In genomic region chr6:150622941-150623874, GRCh38 we compare ENCODE assay signal across 8 cellular contexts. TPM values are rescaled to one million over a fixed set of nuclear protein-coding genes. Genes with fewer than 3 reads are reported as not detected.
A peak's percentile ranks its signal among the peaks of the same experiment; 100 is the strongest.
DNase-seq lines count a peak whose midpoint lies in the region; ATAC-seq and TF ChIP-seq lines count a peak whose summit lies in the region.

No MANE protein-coding gene starts in this region.

- 84% methylated on average over 18 of the region's 18 CpGs for WGBS in prostate gland

- no peak for TF ChIP-seq POLR2A in prostate gland (IDR thresholded peaks at IDR 0.05)

- no peak overlapping the region for H3K27ac Mint-ChIP-seq in activated CD4-positive, alpha-beta T cell treated with anti-CD3 and anti-CD28 coated beads, Interleukin-2, amount 10 ng/mL, durations not matched to agents 24 days and 14 days

- H3K79me2 ChIP-seq in parathyroid adenoma, result peaks cover 76% of the 10 kb centered on the region

- intact Hi-C loops in prostate gland (cut with DNase I), result no loop called here
- intact Hi-C loops in activated CD4-positive, alpha-beta T cell treated with anti-CD3 and anti-CD28 coated beads, Interleukin-2, amount 10 ng/mL, durations not matched to agents 24 days and 14 days (cut with micrococcal nuclease), result no loop called here

- ATAC-seq in GM18909 (IDR thresholded peaks at IDR 0.05; ENCODE audit: poor library complexity, unreplicated experiment) (peak; percentile 99), HG03060 (IDR thresholded peaks at IDR 0.05; ENCODE audit: low read depth, unreplicated experiment) (peak; percentile 97)

- no peak for TF ChIP-seq CTCF in parathyroid adenoma (IDR thresholded peaks at IDR 0.05)
- no peak for TF ChIP-seq CTCF in prostate gland (IDR thresholded peaks at IDR 0.05)

- H3K9ac ChIP-seq in BLaER1, result no peak overlapping the region
- no peak overlapping the region for H3K9ac ChIP-seq in parathyroid adenoma

- no peak overlapping the region for H2AFZ ChIP-seq in parathyroid adenoma

- H3K4me1 Mint-ChIP-seq in activated CD4-positive, alpha-beta T cell treated with anti-CD3 and anti-CD28 coated beads, Interleukin-2, amount 10 ng/mL, durations not matched to agents 24 days and 14 days, result peaks cover 4% of the 10 kb centered on the region

- H3K4me3 ChIP-seq in BLaER1 (no peak overlapping the region), parathyroid adenoma (ENCODE audit: low read depth, low read length) (no peak overlapping the region), prostate gland (no peak overlapping the region)

- no peaks in the 10 kb centered on the region for H3K36me3 Mint-ChIP-seq in activated CD4-positive, alpha-beta T cell treated with anti-CD3 and anti-CD28 coated beads, Interleukin-2, amount 10 ng/mL, durations not matched to agents 24 days and 14 days (ENCODE audit: low read depth)

- peaks cover 12% of the 10 kb centered on the region for H3K9me3 ChIP-seq in BLaER1
- no peaks in the 10 kb centered on the region for H3K9me3 ChIP-seq in parathyroid adenoma (ENCODE audit: control insufficient read depth, low read length)
- no peaks in the 10 kb centered on the region for H3K9me3 ChIP-seq in prostate gland

- H4K20me1 ChIP-seq in BLaER1, result no peaks in the 10 kb centered on the region

- peak overlapping the region; percentile 35 for H3K4me2 ChIP-seq in BLaER1
- peak overlapping the region; percentile 29 for H3K4me2 ChIP-seq in parathyroid adenoma (ENCODE audit: low read length)

- no peak overlapping the region for H3K4me3 Mint-ChIP-seq in activated CD4-positive, alpha-beta T cell treated with anti-CD3 and anti-CD28 coated beads, Interleukin-2, amount 10 ng/mL, durations not matched to agents 24 days and 14 days

- H3K36me3 ChIP-seq in BLaER1 (no peaks in the 10 kb centered on the region), parathyroid adenoma (ENCODE audit: control insufficient read depth, insufficient read depth, low read length) (no peaks in the 10 kb centered on the region), prostate gland (no peaks in the 10 kb centered on the region)

- H3K27me3 Mint-ChIP-seq in activated CD4-positive, alpha-beta T cell treated with anti-CD3 and anti-CD28 coated beads, Interleukin-2, amount 10 ng/mL, durations not matched to agents 24 days and 14 days, result peaks cover 18% of the 10 kb centered on the region

- H3K27me3 ChIP-seq in BLaER1 (no peaks in the 10 kb centered on the region), parathyroid adenoma (ENCODE audit: control insufficient read depth, insufficient read depth, low read length) (no peaks in the 10 kb centered on the region), prostate gland (replicated peaks; ENCODE audit: insufficient read depth) (no peaks in the 10 kb centered on the region)

- H3K27ac ChIP-seq in BLaER1, result no peak overlapping the region; the same call in 1 of the 2 replicates
- H3K27ac ChIP-seq in parathyroid adenoma, result peak overlapping the region; percentile 21
- H3K27ac ChIP-seq in prostate gland, result no peak overlapping the region

- H3K4me1 ChIP-seq in BLaER1, result peaks cover 22% of the 10 kb centered on the region
- peaks cover 35% of the 10 kb centered on the region for H3K4me1 ChIP-seq in parathyroid adenoma
- H3K4me1 ChIP-seq in prostate gland (replicated peaks), result no peaks in the 10 kb centered on the region

- H3K9me3 Mint-ChIP-seq in activated CD4-positive, alpha-beta T cell treated with anti-CD3 and anti-CD28 coated beads, Interleukin-2, amount 10 ng/mL, durations not matched to agents 24 days and 14 days, result no peaks in the 10 kb centered on the region

- DNase-seq in NCI-H510A treated with DMSO at 0.1 percent for 48 hours (lab: John Stamatoyannopoulos, UW), result peak; percentile 96
- DNase-seq in superior temporal gyrus (ENCODE audit: extremely low spot score), result no peak
- no peak for DNase-seq in prostate gland (ENCODE audit: low spot score)
- DNase-seq in activated CD4-positive, alpha-beta T cell treated with anti-CD3 and anti-CD28 coated beads, Interleukin-2, amount 10 ng/mL, durations not matched to agents 24 days and 14 days, result no peak

RNA-seq across cellular contexts. Expression of gene PLEKHG1, which starts 23.5 kb away (rescaled TPM):
- 10 to 100 TPM in 1 of 2 donors, 1 to 10 TPM in 1; 4.9 to 65.4 TPM for total RNA-seq in prostate gland
- 0.42 and 0.47 TPM in 2 replicates for total RNA-seq in activated CD4-positive, alpha-beta T cell treated with anti-CD3 and anti-CD28 coated beads, Interleukin-2, amount 10 ng/mL, durations not matched to agents 24 days and 14 days
